1 cellular context compared by ENCODE assay signal in genomic region chr7:111735661-111736323, GRCh38.
TF ChIP-seq lines count a peak whose summit lies in the region.

No MANE protein-coding gene starts in this region.

TF ChIP-seq in GM23338, 12 proteins besides CTCF, POLR2A, EP300 and RAD21 (continued from another document):
- no peak for TF ChIP-seq ZNF462 (CRISPR knock-in tag; IDR thresholded peaks at IDR 0.05)
TF ChIP-seq in GM23338: peak in this region for 0.
